In the genomic region with DNA sequence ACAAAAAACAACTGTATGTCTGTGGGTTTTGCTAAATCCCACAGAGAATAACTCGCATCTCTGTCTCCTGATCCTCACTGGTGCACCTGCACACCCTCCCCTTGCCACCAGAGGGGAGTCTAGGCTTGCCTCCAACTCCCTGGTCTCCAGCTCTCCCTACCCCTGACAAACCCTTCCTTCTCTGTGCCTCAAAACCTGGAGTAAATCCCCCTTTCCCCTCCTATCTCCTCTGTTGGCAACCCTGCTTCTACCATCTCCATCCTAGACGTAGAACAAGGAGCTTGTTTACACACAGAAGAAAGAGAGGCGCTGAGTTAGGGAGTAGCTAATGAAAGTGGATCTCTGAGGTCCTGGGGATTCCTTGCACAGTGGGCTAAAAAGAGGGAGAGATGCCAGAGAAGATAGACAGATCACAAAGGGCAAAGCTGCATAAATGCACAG, we compare ENCODE assay signal across 1 cellular context.
TF ChIP-seq lines count a peak whose summit lies in the region.

No MANE protein-coding gene starts in this region.

TF ChIP-seq in HepG2, 621 proteins besides CTCF, POLR2A, EP300 and RAD21 (continued from another document and continues in another):
- TF ChIP-seq, protein P1, sequence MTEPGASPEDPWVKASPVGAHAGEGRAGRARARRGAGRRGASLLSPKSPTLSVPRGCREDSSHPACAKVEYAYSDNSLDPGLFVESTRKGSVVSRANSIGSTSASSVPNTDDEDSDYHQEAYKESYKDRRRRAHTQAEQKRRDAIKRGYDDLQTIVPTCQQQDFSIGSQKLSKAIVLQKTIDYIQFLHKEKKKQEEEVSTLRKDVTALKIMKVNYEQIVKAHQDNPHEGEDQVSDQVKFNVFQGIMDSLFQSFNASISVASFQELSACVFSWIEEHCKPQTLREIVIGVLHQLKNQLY (CRISPR knock-in tag; IDR thresholded peaks at IDR 0.05), result no peak
- TF ChIP-seq ZNF350 (CRISPR knock-in tag; IDR thresholded peaks at IDR 0.05; ENCODE audit: borderline replicate concordance, low read depth) (no peak), KDM3A (CRISPR knock-in tag; IDR thresholded peaks at IDR 0.05; ENCODE audit: low read depth) (no peak), FOXO1 (CRISPR knock-in tag; IDR thresholded peaks at IDR 0.05) (no peak), TBL1XR1 (IDR thresholded peaks at IDR 0.05; ENCODE audit: borderline replicate concordance, low read length, partially characterized antibody) (no peak), PRMT3 (CRISPR knock-in tag; IDR thresholded peaks at IDR 0.05; ENCODE audit: borderline replicate concordance, low read depth) (no peak), NR2F1 (CRISPR knock-in tag; IDR thresholded peaks at IDR 0.05) (no peak), ZBTB3 (CRISPR knock-in tag; IDR thresholded peaks at IDR 0.05; ENCODE audit: borderline replicate concordance, low read depth) (no peak), AKAP8 (CRISPR knock-in tag; IDR thresholded peaks at IDR 0.05) (no peak), ZNF7 (CRISPR knock-in tag; IDR thresholded peaks at IDR 0.05) (no peak), MEF2D (CRISPR knock-in tag; IDR thresholded peaks at IDR 0.05) (no peak), BRD4 (CRISPR knock-in tag; IDR thresholded peaks at IDR 0.05) (no peak), MED13 (CRISPR knock-in tag; IDR thresholded peaks at IDR 0.05) (no peak), ZNF136 (CRISPR knock-in tag; IDR thresholded peaks at IDR 0.05; ENCODE audit: low read depth) (no peak), FOXJ3 (CRISPR knock-in tag; IDR thresholded peaks at IDR 0.05; ENCODE audit: borderline replicate concordance) (no peak), ELF1 (CRISPR knock-in tag; IDR thresholded peaks at IDR 0.05) (no peak), SNAI1 (CRISPR knock-in tag; IDR thresholded peaks at IDR 0.05; ENCODE audit: borderline replicate concordance) (no peak), EHMT2 (IDR thresholded peaks at IDR 0.05; ENCODE audit: borderline replicate concordance, low read depth, low read length) (no peak), ZNF629 (CRISPR knock-in tag; conservative IDR thresholded peaks at IDR 0.05) (0 out of 2 replicates have a peak, but pooled peaks have one; percentile 11), ZNF777 (CRISPR knock-in tag; IDR thresholded peaks at IDR 0.05) (no peak), SNAPC2 (CRISPR knock-in tag; IDR thresholded peaks at IDR 0.05) (no peak), NFYC (CRISPR knock-in tag; IDR thresholded peaks at IDR 0.05) (no peak), ZNF253 (CRISPR knock-in tag; IDR thresholded peaks at IDR 0.05; ENCODE audit: borderline replicate concordance) (no peak), ZNF383 (CRISPR knock-in tag; IDR thresholded peaks at IDR 0.05; ENCODE audit: borderline replicate concordance) (no peak), ZNF264 (CRISPR knock-in tag; IDR thresholded peaks at IDR 0.05) (no peak), CBX5 (CRISPR knock-in tag; IDR thresholded peaks at IDR 0.05; ENCODE audit: borderline replicate concordance) (no peak), TP53 (CRISPR knock-in tag; conservative IDR thresholded peaks at IDR 0.05) (no peak), TOPORS (CRISPR knock-in tag; IDR thresholded peaks at IDR 0.05) (no peak), ZNF782 (CRISPR knock-in tag; IDR thresholded peaks at IDR 0.05; ENCODE audit: borderline replicate concordance) (no peak), FIP1L1 (IDR thresholded peaks at IDR 0.05; ENCODE audit: borderline replicate concordance, insufficient read depth, low read depth, low read length) (no peak), KLF16 (CRISPR knock-in tag; IDR thresholded peaks at IDR 0.05) (peak in 1 of 2 experiments; percentile 49; a peak in 1 of 4 replicates), DNMT1 (CRISPR knock-in tag; IDR thresholded peaks at IDR 0.05) (no peak), NKX3-1 (CRISPR knock-in tag; IDR thresholded peaks at IDR 0.05) (no peak), THAP11 (CRISPR knock-in tag; IDR thresholded peaks at IDR 0.05) (peak; percentile 23; the same call in 1 of the 2 replicates), ZNF496 (CRISPR knock-in tag; IDR thresholded peaks at IDR 0.05; ENCODE audit: insufficient replicate concordance) (no peak), SP4 (CRISPR knock-in tag; IDR thresholded peaks at IDR 0.05) (no peak), LCORL (IDR thresholded peaks at IDR 0.05) (no peak), LCORL (CRISPR knock-in tag; IDR thresholded peaks at IDR 0.05) (no peak), FOSL2 (CRISPR knock-in tag; IDR thresholded peaks at IDR 0.05) (no peak), KDM4B (CRISPR knock-in tag; IDR thresholded peaks at IDR 0.05) (no peak), TARDBP (CRISPR knock-in tag; IDR thresholded peaks at IDR 0.05) (no peak), KDM2A (CRISPR knock-in tag; IDR thresholded peaks at IDR 0.05; ENCODE audit: borderline replicate concordance, low read depth) (peak; percentile 45), RFXAP (CRISPR knock-in tag; IDR thresholded peaks at IDR 0.05; ENCODE audit: borderline replicate concordance) (0 out of 2 replicates have a peak, but pooled peaks have one; percentile 25), CBX2 (IDR thresholded peaks at IDR 0.05; ENCODE audit: low read depth, low read length) (no peak), CBX2 (CRISPR knock-in tag; IDR thresholded peaks at IDR 0.05; ENCODE audit: low read depth) (no peak), SMARCC2 (IDR thresholded peaks at IDR 0.05) (no peak), SATB2 (CRISPR knock-in tag; IDR thresholded peaks at IDR 0.05) (no peak), CENPT (CRISPR knock-in tag; IDR thresholded peaks at IDR 0.05; ENCODE audit: low read depth) (no peak), ZNF274 (CRISPR knock-in tag; IDR thresholded peaks at IDR 0.05) (no peak), HMGA1 (CRISPR knock-in tag; conservative IDR thresholded peaks at IDR 0.05) (no peak), ZNF674 (CRISPR knock-in tag; IDR thresholded peaks at IDR 0.05; ENCODE audit: low read depth) (no peak), SP2 (CRISPR knock-in tag; IDR thresholded peaks at IDR 0.05) (no peak), ARID2 (CRISPR knock-in tag; IDR thresholded peaks at IDR 0.05; ENCODE audit: borderline replicate concordance) (no peak), ZNF343 (CRISPR knock-in tag; IDR thresholded peaks at IDR 0.05) (no peak), PCBP1 (IDR thresholded peaks at IDR 0.05; ENCODE audit: borderline replicate concordance, low read depth, low read length) (no peak), HHEX (CRISPR knock-in tag; IDR thresholded peaks at IDR 0.05) (no peak), ELF3 (CRISPR knock-in tag; IDR thresholded peaks at IDR 0.05) (0 out of 2 replicates have a peak, but pooled peaks have one; percentile 14), SP140L (CRISPR knock-in tag; IDR thresholded peaks at IDR 0.05; ENCODE audit: borderline replicate concordance) (no peak)
- TF ChIP-seq, protein P2, sequence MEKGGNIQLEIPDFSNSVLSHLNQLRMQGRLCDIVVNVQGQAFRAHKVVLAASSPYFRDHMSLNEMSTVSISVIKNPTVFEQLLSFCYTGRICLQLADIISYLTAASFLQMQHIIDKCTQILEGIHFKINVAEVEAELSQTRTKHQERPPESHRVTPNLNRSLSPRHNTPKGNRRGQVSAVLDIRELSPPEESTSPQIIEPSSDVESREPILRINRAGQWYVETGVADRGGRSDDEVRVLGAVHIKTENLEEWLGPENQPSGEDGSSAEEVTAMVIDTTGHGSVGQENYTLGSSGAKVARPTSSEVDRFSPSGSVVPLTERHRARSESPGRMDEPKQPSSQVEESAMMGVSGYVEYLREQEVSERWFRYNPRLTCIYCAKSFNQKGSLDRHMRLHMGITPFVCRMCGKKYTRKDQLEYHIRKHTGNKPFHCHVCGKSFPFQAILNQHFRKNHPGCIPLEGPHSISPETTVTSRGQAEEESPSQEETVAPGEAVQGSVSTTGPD (CRISPR knock-in tag; IDR thresholded peaks at IDR 0.05), result no peak
- TF ChIP-seq, protein P3, sequence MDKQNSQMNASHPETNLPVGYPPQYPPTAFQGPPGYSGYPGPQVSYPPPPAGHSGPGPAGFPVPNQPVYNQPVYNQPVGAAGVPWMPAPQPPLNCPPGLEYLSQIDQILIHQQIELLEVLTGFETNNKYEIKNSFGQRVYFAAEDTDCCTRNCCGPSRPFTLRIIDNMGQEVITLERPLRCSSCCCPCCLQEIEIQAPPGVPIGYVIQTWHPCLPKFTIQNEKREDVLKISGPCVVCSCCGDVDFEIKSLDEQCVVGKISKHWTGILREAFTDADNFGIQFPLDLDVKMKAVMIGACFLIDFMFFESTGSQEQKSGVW (CRISPR knock-in tag; IDR thresholded peaks at IDR 0.05; ENCODE audit: borderline replicate concordance), result no peak
- TF ChIP-seq, protein P4, sequence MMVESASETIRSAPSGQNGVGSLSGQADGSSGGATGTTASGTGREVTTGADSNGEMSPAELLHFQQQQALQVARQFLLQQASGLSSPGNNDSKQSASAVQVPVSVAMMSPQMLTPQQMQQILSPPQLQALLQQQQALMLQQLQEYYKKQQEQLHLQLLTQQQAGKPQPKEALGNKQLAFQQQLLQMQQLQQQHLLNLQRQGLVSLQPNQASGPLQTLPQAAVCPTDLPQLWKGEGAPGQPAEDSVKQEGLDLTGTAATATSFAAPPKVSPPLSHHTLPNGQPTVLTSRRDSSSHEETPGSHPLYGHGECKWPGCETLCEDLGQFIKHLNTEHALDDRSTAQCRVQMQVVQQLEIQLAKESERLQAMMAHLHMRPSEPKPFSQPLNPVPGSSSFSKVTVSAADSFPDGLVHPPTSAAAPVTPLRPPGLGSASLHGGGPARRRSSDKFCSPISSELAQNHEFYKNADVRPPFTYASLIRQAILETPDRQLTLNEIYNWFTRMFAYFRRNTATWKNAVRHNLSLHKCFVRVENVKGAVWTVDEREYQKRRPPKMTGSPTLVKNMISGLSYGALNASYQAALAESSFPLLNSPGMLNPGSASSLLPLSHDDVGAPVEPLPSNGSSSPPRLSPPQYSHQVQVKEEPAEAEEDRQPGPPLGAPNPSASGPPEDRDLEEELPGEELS (CRISPR knock-in tag; IDR thresholded peaks at IDR 0.05), result no peak
- TF ChIP-seq, protein P5, sequence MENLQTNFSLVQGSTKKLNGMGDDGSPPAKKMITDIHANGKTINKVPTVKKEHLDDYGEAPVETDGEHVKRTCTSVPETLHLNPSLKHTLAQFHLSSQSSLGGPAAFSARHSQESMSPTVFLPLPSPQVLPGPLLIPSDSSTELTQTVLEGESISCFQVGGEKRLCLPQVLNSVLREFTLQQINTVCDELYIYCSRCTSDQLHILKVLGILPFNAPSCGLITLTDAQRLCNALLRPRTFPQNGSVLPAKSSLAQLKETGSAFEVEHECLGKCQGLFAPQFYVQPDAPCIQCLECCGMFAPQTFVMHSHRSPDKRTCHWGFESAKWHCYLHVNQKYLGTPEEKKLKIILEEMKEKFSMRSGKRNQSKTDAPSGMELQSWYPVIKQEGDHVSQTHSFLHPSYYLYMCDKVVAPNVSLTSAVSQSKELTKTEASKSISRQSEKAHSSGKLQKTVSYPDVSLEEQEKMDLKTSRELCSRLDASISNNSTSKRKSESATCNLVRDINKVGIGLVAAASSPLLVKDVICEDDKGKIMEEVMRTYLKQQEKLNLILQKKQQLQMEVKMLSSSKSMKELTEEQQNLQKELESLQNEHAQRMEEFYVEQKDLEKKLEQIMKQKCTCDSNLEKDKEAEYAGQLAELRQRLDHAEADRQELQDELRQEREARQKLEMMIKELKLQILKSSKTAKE (CRISPR knock-in tag; IDR thresholded peaks at IDR 0.05; ENCODE audit: borderline replicate concordance), result no peak
- TF ChIP-seq, protein P6, sequence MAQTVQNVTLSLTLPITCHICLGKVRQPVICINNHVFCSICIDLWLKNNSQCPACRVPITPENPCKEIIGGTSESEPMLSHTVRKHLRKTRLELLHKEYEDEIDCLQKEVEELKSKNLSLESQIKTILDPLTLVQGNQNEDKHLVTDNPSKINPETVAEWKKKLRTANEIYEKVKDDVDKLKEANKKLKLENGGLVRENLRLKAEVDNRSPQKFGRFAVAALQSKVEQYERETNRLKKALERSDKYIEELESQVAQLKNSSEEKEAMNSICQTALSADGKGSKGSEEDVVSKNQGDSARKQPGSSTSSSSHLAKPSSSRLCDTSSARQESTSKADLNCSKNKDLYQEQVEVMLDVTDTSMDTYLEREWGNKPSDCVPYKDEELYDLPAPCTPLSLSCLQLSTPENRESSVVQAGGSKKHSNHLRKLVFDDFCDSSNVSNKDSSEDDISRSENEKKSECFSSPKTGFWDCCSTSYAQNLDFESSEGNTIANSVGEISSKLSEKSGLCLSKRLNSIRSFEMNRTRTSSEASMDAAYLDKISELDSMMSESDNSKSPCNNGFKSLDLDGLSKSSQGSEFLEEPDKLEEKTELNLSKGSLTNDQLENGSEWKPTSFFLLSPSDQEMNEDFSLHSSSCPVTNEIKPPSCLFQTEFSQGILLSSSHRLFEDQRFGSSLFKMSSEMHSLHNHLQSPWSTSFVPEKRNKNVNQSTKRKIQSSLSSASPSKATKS (CRISPR knock-in tag; IDR thresholded peaks at IDR 0.05), result no peak
- TF ChIP-seq, protein P7, sequence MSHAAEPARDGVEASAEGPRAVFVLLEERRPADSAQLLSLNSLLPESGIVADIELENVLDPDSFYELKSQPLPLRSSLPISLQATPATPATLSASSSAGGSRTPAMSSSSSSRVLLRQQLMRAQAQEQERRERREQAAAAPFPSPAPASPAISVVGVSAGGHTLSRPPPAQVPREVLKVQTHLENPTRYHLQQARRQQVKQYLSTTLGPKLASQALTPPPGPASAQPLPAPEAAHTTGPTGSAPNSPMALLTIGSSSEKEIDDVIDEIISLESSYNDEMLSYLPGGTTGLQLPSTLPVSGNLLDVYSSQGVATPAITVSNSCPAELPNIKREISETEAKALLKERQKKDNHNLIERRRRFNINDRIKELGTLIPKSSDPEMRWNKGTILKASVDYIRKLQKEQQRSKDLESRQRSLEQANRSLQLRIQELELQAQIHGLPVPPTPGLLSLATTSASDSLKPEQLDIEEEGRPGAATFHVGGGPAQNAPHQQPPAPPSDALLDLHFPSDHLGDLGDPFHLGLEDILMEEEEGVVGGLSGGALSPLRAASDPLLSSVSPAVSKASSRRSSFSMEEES (CRISPR knock-in tag; IDR thresholded peaks at IDR 0.05), result 0 out of 2 replicates have a peak, but pooled peaks have one; percentile 0
- TF ChIP-seq, protein P8, sequence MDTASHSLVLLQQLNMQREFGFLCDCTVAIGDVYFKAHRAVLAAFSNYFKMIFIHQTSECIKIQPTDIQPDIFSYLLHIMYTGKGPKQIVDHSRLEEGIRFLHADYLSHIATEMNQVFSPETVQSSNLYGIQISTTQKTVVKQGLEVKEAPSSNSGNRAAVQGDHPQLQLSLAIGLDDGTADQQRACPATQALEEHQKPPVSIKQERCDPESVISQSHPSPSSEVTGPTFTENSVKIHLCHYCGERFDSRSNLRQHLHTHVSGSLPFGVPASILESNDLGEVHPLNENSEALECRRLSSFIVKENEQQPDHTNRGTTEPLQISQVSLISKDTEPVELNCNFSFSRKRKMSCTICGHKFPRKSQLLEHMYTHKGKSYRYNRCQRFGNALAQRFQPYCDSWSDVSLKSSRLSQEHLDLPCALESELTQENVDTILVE (CRISPR knock-in tag; IDR thresholded peaks at IDR 0.05), result 0 out of 2 replicates have a peak, but pooled peaks have one; percentile 29
- TF ChIP-seq, protein P9, sequence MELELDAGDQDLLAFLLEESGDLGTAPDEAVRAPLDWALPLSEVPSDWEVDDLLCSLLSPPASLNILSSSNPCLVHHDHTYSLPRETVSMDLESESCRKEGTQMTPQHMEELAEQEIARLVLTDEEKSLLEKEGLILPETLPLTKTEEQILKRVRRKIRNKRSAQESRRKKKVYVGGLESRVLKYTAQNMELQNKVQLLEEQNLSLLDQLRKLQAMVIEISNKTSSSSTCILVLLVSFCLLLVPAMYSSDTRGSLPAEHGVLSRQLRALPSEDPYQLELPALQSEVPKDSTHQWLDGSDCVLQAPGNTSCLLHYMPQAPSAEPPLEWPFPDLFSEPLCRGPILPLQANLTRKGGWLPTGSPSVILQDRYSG (CRISPR knock-in tag; IDR thresholded peaks at IDR 0.05), result no peak
